21 cellular contexts compared by ENCODE assay signal in the genomic region with DNA sequence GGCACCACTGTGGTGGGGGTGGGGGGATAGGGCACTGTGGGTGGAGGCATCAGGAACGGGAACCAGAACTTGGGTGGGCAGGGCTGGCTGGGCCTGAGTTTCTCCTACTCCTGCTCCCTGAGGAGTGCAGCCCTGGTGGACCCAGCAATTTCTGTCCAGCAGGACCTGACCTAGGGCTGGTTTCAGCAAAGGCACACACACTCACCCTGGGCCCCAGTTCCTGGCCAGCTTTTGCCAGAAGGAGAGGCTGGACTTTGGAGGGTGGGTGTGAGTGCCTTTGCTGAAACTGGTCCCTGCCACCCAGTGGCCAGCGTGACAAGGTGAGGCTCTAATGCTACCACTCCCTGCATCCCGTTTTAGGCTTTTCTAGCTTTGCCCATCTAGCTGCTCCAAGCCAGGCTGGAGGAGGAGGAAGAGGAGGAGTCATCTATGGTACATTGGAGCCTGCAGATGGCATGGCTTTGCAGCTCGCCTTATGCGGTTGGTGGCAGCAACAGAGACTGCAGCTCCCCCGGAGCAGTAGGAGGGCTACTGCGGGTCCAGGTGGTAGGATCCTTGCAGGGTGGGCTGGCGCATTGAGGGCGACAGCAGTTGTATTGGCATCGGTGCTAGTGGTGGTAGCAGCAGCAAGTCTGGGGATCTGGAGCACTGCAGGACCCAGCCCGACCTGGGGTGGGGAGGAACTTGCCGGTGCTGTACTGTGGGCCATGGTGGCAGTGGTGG. TPM values are rescaled to one million over a fixed set of nuclear protein-coding genes. Genes with fewer than 3 reads are reported as not detected.
A peak's percentile ranks its signal among the peaks of the same experiment; 100 is the strongest.
DNase-seq lines count a peak whose midpoint lies in the region; ATAC-seq, FAIRE-seq and TF ChIP-seq lines count a peak whose summit lies in the region.
"Had no signal": no experiment of that assay in that cellular context is flagged by ENCODE, and none has a peak within 500 bp of the region (broad histone marks: within the 10 kb centered on the region; RNA-seq: fewer than 3 reads in every experiment).

No MANE protein-coding gene starts in this region.

- no peak overlapping the region for H3K23ac ChIP-seq in H1 (ENCODE audit: insufficient read length)

- 95% methylated on average over 10 of the region's 12 CpGs; no CpG with 5 or more reads in 1 of the 2 experiments for WGBS in H1 (ENCODE audit: extremely low coverage in 1 of 2, insufficient coverage in 1 of 2, insufficient read length in 1 of 2, insufficient replicate concordance in 2 of 2, low coverage in 1 of 2, low lambda C conversion rate in 2 of 2, missing lambda C conversion rate in 1 of 2), 2 experiments
- WGBS in ovary, 3 donors = 76 to 89% (median 80%) methylated on average over 12 of the region's 12 CpGs

- H3K56ac ChIP-seq in H1 (replicated peaks; ENCODE audit: insufficient read length, low read depth, low read length) = no peak overlapping the region

- DNase-seq in Ammon's horn (ENCODE audit: low spot score) (peak; percentile 16), H1 (ENCODE audit: low read depth in 1 of 2, low spot score in 2 of 2) (no peak), GM03348 (ENCODE audit: low spot score) (no peak), NCI-H82 treated with DMSO at 0.1 percent for 48 hours (lab: John Stamatoyannopoulos, UW; ENCODE audit: unreplicated experiment) (no peak), NCI-H510A treated with DMSO at 0.1 percent for 48 hours (lab: John Stamatoyannopoulos, UW) (no peak), ovary (no peak)
- DNase-seq: activated CD4-positive, alpha-beta T cell treated with anti-CD3 and anti-CD28 coated beads for 4 hours; body of pancreas; COR-L47; effector CD8-positive, alpha-beta T cell; gastrocnemius medialis; hypothalamus; islet precursor cell; lower lobe of right lung; NCI-H526; stimulated activated CD4-positive, alpha-beta T cell treated with anti-CD3 and anti-CD28 coated beads, Interleukin-4, amount 100 ng/mL, for 1 hour; T-cell had no signal

- H3K4me1 ChIP-seq in H1 (replicated peaks in 1 of 4; ENCODE audit: control insufficient read depth in 3 of 4, insufficient read depth in 4 of 4, low read length in 3 of 4) = no peaks in the 10 kb centered on the region
- H3K4me1 ChIP-seq in ovary (ENCODE audit: insufficient read depth) = no peaks in the 10 kb centered on the region
- H3K4me1 ChIP-seq: body of pancreas, esophagus muscularis mucosa, gastrocnemius medialis, lower lobe of right lung had no signal

- CTCF ChIA-PET in H1 (lab: Charles Lee; ENCODE audit: partially characterized antibody) = interaction anchor here (1.3 kb wide), 1 partner anchor 32 kb away, joined by 3 read pairs; no protein-coding TSS in a partner anchor

- no peak for TF ChIP-seq POLR2A in H1 (IDR thresholded peaks at IDR 0.05; ENCODE audit: control extremely low read depth in 1 of 2, low read depth in 2 of 2, low read length in 2 of 2)
- no peak for TF ChIP-seq POLR2A in ovary (IDR thresholded peaks at IDR 0.05)

- no peak overlapping the region for H4K5ac ChIP-seq in H1 (ENCODE audit: insufficient read length, low read depth, low read length)

- no peak overlapping the region for H2AK5ac ChIP-seq in H1 (ENCODE audit: low read depth, low read length)

- no peak for TF ChIP-seq EP300 in H1 (IDR thresholded peaks at IDR 0.05; ENCODE audit: borderline replicate concordance in 1 of 2, low read depth in 2 of 2, low read length in 2 of 2)
- no peak for TF ChIP-seq EP300 in ovary (IDR thresholded peaks at IDR 0.05)

- H3K4me3 ChIP-seq in H1 (ENCODE audit: extremely low read depth in 1 of 4, insufficient read depth in 2 of 4, low read depth in 3 of 4, low read length in 4 of 4) (no peak overlapping the region), ovary (no peak overlapping the region)
- H3K4me3 ChIP-seq: body of pancreas, esophagus muscularis mucosa, gastrocnemius medialis, lower lobe of right lung, skin epidermis had no signal

- no peak for FAIRE-seq in H1 (lab: Jason Lieb, UNC)

- H2AFZ ChIP-seq in H1 (ENCODE audit: low read length) = no peak overlapping the region; the same call in 1 of the 2 replicates

- no peaks in the 10 kb centered on the region for H3K79me1 ChIP-seq in H1 (ENCODE audit: low read depth, low read length)

- no peak overlapping the region for H3K9ac ChIP-seq in H1 (replicated peaks in 1 of 4; ENCODE audit: extremely low read depth in 1 of 4, low read depth in 3 of 4, low read length in 3 of 4)

- no peak overlapping the region for H4K91ac ChIP-seq in H1 (replicated peaks; ENCODE audit: insufficient read length, low read length)

- H4K8ac ChIP-seq in H1 (ENCODE audit: extremely low read depth, insufficient read depth, low read length) = no peak overlapping the region

- no peak overlapping the region for H2BK12ac ChIP-seq in H1 (ENCODE audit: low read depth, low read length)

- no peak overlapping the region for H3K4me2 ChIP-seq in H1 (ENCODE audit: insufficient read depth in 1 of 2, low read depth in 2 of 2, low read length in 2 of 2)

- H2BK20ac ChIP-seq in H1 (ENCODE audit: low read length) = no peak overlapping the region

- H2BK5ac ChIP-seq in H1 (ENCODE audit: low read depth, low read length) = no peak overlapping the region

- H3K14ac ChIP-seq in H1 (ENCODE audit: insufficient read length) = no peak overlapping the region

- H2BK15ac ChIP-seq in H1 (ENCODE audit: low read length) = peak overlapping the region; percentile 29; the same call in 1 of the 2 replicates

- H3K23me2 ChIP-seq in H1 (ENCODE audit: low read depth, low read length) = no peaks in the 10 kb centered on the region; the same call in 1 of the 2 replicates

- POLR2A ChIA-PET in H1 (lab: Charles Lee; ENCODE audit: partially characterized antibody) = no interaction called here

- H3K4ac ChIP-seq in H1 (replicated peaks; ENCODE audit: insufficient read length, low read depth, low read length) = no peak overlapping the region

- H3K18ac ChIP-seq in H1 (ENCODE audit: extremely low read depth, low read length) = no peak overlapping the region

- H3K79me2 ChIP-seq in H1 (ENCODE audit: control insufficient read depth in 1 of 2, insufficient read depth in 2 of 2, low read length in 2 of 2) = no peaks in the 10 kb centered on the region

- no peaks in the 10 kb centered on the region for H3K9me3 ChIP-seq in H1 (ENCODE audit: insufficient read depth in 2 of 2, low read depth in 1 of 2, low read length in 1 of 2)
- no peaks in the 10 kb centered on the region for H3K9me3 ChIP-seq in ovary
- H3K9me3 ChIP-seq: body of pancreas, esophagus muscularis mucosa, gastrocnemius medialis, lower lobe of right lung had no signal

- H3K36me3 ChIP-seq in H1 (ENCODE audit: control insufficient read depth in 2 of 4, insufficient read depth in 4 of 4, low read length in 3 of 4) = no peaks in the 10 kb centered on the region
- H3K36me3 ChIP-seq in ovary = no peaks in the 10 kb centered on the region
- H3K36me3 ChIP-seq: esophagus muscularis mucosa, gastrocnemius medialis, lower lobe of right lung had no signal

- H4K20me1 ChIP-seq in H1 (replicated peaks in 1 of 2; ENCODE audit: control insufficient read depth in 1 of 2, insufficient read depth in 2 of 2, low read length in 2 of 2) = peaks cover 0 to 2% of the 10 kb centered on the region in 2 experiments

- no peak for TF ChIP-seq CTCF in H1 (IDR thresholded peaks at IDR 0.05; ENCODE audit: control extremely low read depth in 1 of 3, insufficient read depth in 1 of 3, low read depth in 1 of 3, low read length in 3 of 3)
- TF ChIP-seq CTCF in ovary (IDR thresholded peaks at IDR 0.05) = no peak

- no peaks in the 10 kb centered on the region for H3K27me3 ChIP-seq in H1 (replicated peaks in 1 of 4; ENCODE audit: control insufficient read depth in 3 of 4, extremely low read depth in 1 of 4, insufficient read depth in 3 of 4, low read length in 3 of 4)
- H3K27me3 ChIP-seq in ovary = no peaks in the 10 kb centered on the region
- H3K27me3 ChIP-seq: body of pancreas, gastrocnemius medialis had no signal

- intact Hi-C loops in ovary (cut with DNase I) = no loop called here

- TF ChIP-seq RAD21 in H1 (IDR thresholded peaks at IDR 0.05 in 1 of 2, conservative IDR thresholded peaks at IDR 0.05 in 1 of 2; ENCODE audit: low read depth in 2 of 2, low read length in 2 of 2) = no peak

- H3K27ac ChIP-seq in H1 (ENCODE audit: low read depth, low read length) = no peak overlapping the region
- no peak overlapping the region for H3K27ac ChIP-seq in ovary
- H3K27ac ChIP-seq: body of pancreas, esophagus muscularis mucosa, gastrocnemius medialis, lower lobe of right lung, skin epidermis had no signal

- ATAC-seq in GM18909 (IDR thresholded peaks at IDR 0.05; ENCODE audit: poor library complexity, unreplicated experiment) (peak; percentile 31), HG03039 (IDR thresholded peaks at IDR 0.05; ENCODE audit: unreplicated experiment) (peak; percentile 27)
- ATAC-seq: body of pancreas, gastrocnemius medialis, T-cell had no signal

- no peak overlapping the region for H2BK120ac ChIP-seq in H1 (replicated peaks; ENCODE audit: low read depth, low read length)

RNA-seq across cellular contexts. Expression of gene IMP4, which starts 40.4 kb away (rescaled TPM):
- total RNA-seq in H1 (2021; fragmentation: NEBNext Ultra II Directional; extraction: Animal tissue kit (Norgen Biotek cat#: 25700)) = 93.7 and 96.8 TPM in 2 replicates
- polyA plus RNA-seq in H1 (2011; rRNA removed) = 194 and 247 TPM in 2 replicates
- polyA plus RNA-seq in H1 (2011; cell fraction: cytosol; rRNA removed) = 189 TPM
- polyA plus RNA-seq in H1 (2011; cell fraction: nucleus; rRNA removed) = 269 TPM
- 70.7 to 139 TPM (median 137 TPM) in 4 replicates for polyA plus RNA-seq in H1 (2012, experiment 1 of 2)
- 113 TPM for polyA plus RNA-seq in H1 (2012, experiment 2 of 2)
- polyA plus RNA-seq in H1 (2013, experiment 1 of 2) = 86.8 TPM
- polyA plus RNA-seq in H1 (2013, experiment 2 of 2) = 83.2 TPM
- 84.6 and 122 TPM in 2 replicates for polyA minus RNA-seq in H1 (2011; rRNA and poly(A)+ RNA removed)
- polyA minus RNA-seq in H1 (2011; cell fraction: cytosol; rRNA and poly(A)+ RNA removed) = 62.7 TPM
- 90.4 TPM for polyA minus RNA-seq in H1 (2011; cell fraction: nucleus; rRNA and poly(A)+ RNA removed)
- total RNA-seq in ovary = 10 to 100 TPM; 40.8 to 74.0 (median 54.4) TPM
- polyA plus RNA-seq in ovary = 10 to 100 TPM; 24.8 to 51.4 TPM

RNA-seq across cellular contexts. Expression of gene PTPN18, which starts 53.5 kb away (rescaled TPM):
- 13.1 and 14.7 TPM in 2 replicates for total RNA-seq in H1 (2021; fragmentation: NEBNext Ultra II Directional; extraction: Animal tissue kit (Norgen Biotek cat#: 25700))
- 13.2 and 15.6 TPM in 2 replicates for polyA plus RNA-seq in H1 (2011; rRNA removed)
- 13.7 TPM for polyA plus RNA-seq in H1 (2011; cell fraction: cytosol; rRNA removed)
- polyA plus RNA-seq in H1 (2011; cell fraction: nucleus; rRNA removed) = 32.1 TPM
- polyA plus RNA-seq in H1 (2012, experiment 1 of 2) = 13.6 to 16.0 TPM (median 14.1 TPM) in 4 replicates
- 11.9 TPM for polyA plus RNA-seq in H1 (2012, experiment 2 of 2)
- polyA plus RNA-seq in H1 (2013, experiment 1 of 2) = 12.5 TPM
- polyA plus RNA-seq in H1 (2013, experiment 2 of 2) = 10.5 TPM
- 14.8 and 16.8 TPM in 2 replicates for polyA minus RNA-seq in H1 (2011; rRNA and poly(A)+ RNA removed)
- polyA minus RNA-seq in H1 (2011; cell fraction: cytosol; rRNA and poly(A)+ RNA removed) = 4.0 TPM
- polyA minus RNA-seq in H1 (2011; cell fraction: nucleus; rRNA and poly(A)+ RNA removed) = 21.0 TPM
- 10 to 100 TPM; 22.2 to 47.2 (median 30.8) TPM for total RNA-seq in ovary
- polyA plus RNA-seq in ovary = 10 to 100 TPM; 29.0 to 62.6 TPM
